In the genomic region with DNA sequence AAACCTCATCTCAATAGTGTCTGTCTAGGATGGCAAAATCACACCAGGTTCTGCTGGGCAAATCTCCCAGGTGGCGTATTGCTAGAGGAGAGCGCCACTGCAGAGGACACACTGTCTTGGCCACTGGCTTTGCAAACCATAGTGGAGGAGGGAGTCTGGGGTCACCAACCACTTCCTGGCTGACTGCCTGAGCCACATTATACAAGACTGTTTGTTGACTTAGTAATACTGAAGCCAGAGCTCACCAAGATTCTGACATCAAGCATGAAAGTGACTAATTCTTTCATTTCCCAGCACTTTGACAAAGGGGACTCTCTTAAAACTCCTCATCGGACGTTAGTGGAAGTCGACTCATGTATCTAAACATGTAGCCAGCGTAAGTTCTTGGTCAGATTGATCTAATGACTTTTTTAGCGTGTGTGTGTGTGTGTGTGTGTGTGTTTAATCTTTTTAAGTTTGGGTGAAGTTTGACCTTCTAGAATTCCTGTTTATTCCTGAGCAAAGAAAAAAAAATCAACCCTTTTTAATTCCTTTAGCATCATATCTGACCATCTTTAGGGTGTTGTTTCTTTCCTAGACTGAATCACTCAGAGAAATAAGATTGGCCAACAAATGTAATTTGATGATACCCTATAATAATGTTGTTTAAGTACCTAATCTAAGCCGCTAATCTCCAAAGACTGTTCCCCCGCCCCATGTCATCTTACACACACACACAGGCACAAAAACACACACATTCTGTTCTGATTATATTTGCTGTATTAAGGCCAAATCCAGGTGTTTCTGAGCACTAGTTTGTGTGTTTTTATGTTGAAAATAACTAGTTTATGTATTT, we compare ENCODE assay signal across 8 cellular contexts. TPM values are rescaled to one million over a fixed set of nuclear protein-coding genes. Genes with fewer than 3 reads are reported as not detected.
DNase-seq lines count a peak whose midpoint lies in the region; ATAC-seq and TF ChIP-seq lines count a peak whose summit lies in the region.

No MANE protein-coding gene starts in this region.

- peaks cover 4% of the 10 kb centered on the region for H3K36me3 ChIP-seq in CD8-positive, alpha-beta T cell (ENCODE audit: insufficient read depth, low read length)
- H3K36me3 ChIP-seq in brain microvascular endothelial cell (replicated peaks): no peaks in the 10 kb centered on the region
- no peaks in the 10 kb centered on the region for H3K36me3 ChIP-seq in liver (ENCODE audit: control insufficient read depth in 4 of 4, insufficient read depth in 3 of 4, low read depth in 1 of 4, low read length in 3 of 4)

- no peaks in the 10 kb centered on the region for H3K9me3 ChIP-seq in CD8-positive, alpha-beta T cell (ENCODE audit: low read length)
- H3K9me3 ChIP-seq in liver (ENCODE audit: control insufficient read depth in 4 of 4, low read length in 3 of 4): no peaks in the 10 kb centered on the region

- H3K36me3 Mint-ChIP-seq in CD8-positive, alpha-beta T cell: peaks cover 41% of the 10 kb centered on the region
- peaks cover 9% of the 10 kb centered on the region for H3K36me3 Mint-ChIP-seq in T-helper 2 cell treated with Interferon-gamma antibody and Interleukin-4, amounts not matched to agents 5 μg/mL and 100 μg/mL, for 36 hours (ENCODE audit: low read depth)

- H3K27me3 Mint-ChIP-seq in CD8-positive, alpha-beta T cell (ENCODE audit: low read depth): no peaks in the 10 kb centered on the region
- no peaks in the 10 kb centered on the region for H3K27me3 Mint-ChIP-seq in T-helper 2 cell treated with Interferon-gamma antibody and Interleukin-4, amounts not matched to agents 5 μg/mL and 100 μg/mL, for 36 hours (ENCODE audit: low read depth)

- peak overlapping the region in 1 of 2 donors; percentile 59 for H3K9ac ChIP-seq in liver (ENCODE audit: low read depth in 1 of 2, low read length in 2 of 2)

- no peaks in the 10 kb centered on the region for H3K9me3 Mint-ChIP-seq in CD8-positive, alpha-beta T cell
- no peaks in the 10 kb centered on the region for H3K9me3 Mint-ChIP-seq in T-helper 2 cell treated with Interferon-gamma antibody and Interleukin-4, amounts not matched to agents 5 μg/mL and 100 μg/mL, for 36 hours

- peak overlapping the region; percentile 7 for H3K4me3 ChIP-seq in CD8-positive, alpha-beta T cell (ENCODE audit: low read depth, low read length)
- H3K4me3 ChIP-seq in brain microvascular endothelial cell (ENCODE audit: low read depth, low read length) (no peak overlapping the region), liver (ENCODE audit: low read depth in 1 of 3, low read length in 3 of 3) (peak overlapping the region in 2 of 3 donors; percentile 3 to 24)

- TF ChIP-seq RAD21 in liver (IDR thresholded peaks at IDR 0.05): peak in 1 of 2 donors; percentile 57

- H3K4me3 Mint-ChIP-seq in CD8-positive, alpha-beta T cell: peak overlapping the region; percentile 59
- H3K4me3 Mint-ChIP-seq in T-helper 2 cell treated with Interferon-gamma antibody and Interleukin-4, amounts not matched to agents 5 μg/mL and 100 μg/mL, for 36 hours: peak overlapping the region; percentile 73

- in situ Hi-C loops in brain microvascular endothelial cell (cut with HindIII; ENCODE audit: low pct_ligation_motif_present, low sequenced_read_pairs): no loop called here

- peak; percentile 21 to 69 (median 66) for DNase-seq in CD8-positive, alpha-beta T cell
- peak; percentile 83 for DNase-seq in T-helper 2 cell treated with Interferon-gamma antibody and Interleukin-4, amounts not matched to agents 5 μg/mL and 100 μg/mL, for 36 hours (ENCODE audit: low spot score)
- peak; percentile 97 for DNase-seq in brain microvascular endothelial cell
- peak; percentile 45 to 53 for DNase-seq in stimulated activated CD8-positive, alpha-beta memory T cell treated with anti-CD3 and anti-CD28 coated beads, Interleukin-7, amount 100 ng/mL, for 4 hours (ENCODE audit: low read depth in 2 of 2)
- no peak for DNase-seq in NCI-H2107 (lab: John Stamatoyannopoulos, UW)

- intact Hi-C loops in CD8-positive, alpha-beta T cell (cut with DNase I, micrococcal nuclease): loop anchor here in 1 of 2 experiments (1.0 kb wide), 1 partner anchor 12 kb away; no protein-coding TSS in a partner anchor

- peak; percentile 74 for ATAC-seq in CD8-positive, alpha-beta T cell
- ATAC-seq in GM19467 (IDR thresholded peaks at IDR 0.05; ENCODE audit: unreplicated experiment): peak; percentile 88
- peak; percentile 79 for ATAC-seq in HG03521 (IDR thresholded peaks at IDR 0.05; ENCODE audit: unreplicated experiment)

- H3K4me1 ChIP-seq in CD8-positive, alpha-beta T cell (ENCODE audit: insufficient read depth, low read length): peaks cover 68% of the 10 kb centered on the region
- peaks cover 0 to 28% (median 11%) of the 10 kb centered on the region in 4 donors for H3K4me1 ChIP-seq in liver (ENCODE audit: control insufficient read depth in 4 of 4, insufficient read depth in 4 of 4, low read length in 3 of 4)

- POLR2A ChIA-PET in CD8-positive, alpha-beta T cell (lab: Charles Lee): interaction anchor here (0.7 to 1.2 kb wide), 2 partner anchors 13 to 50 kb away, joined by 3 to 5 read pairs; no protein-coding TSS in a partner anchor

- CTCF ChIA-PET in CD8-positive, alpha-beta T cell (lab: Charles Lee): interaction anchor here (0.6 to 23.0 kb wide), 5 partner anchors 13 to 206 kb away, joined by 3 to 502 read pairs (median 10); a partner anchor contains a TSS

- TF ChIP-seq CTCF in CD8-positive, alpha-beta T cell (IDR thresholded peaks at IDR 0.05): no peak
- TF ChIP-seq CTCF in brain microvascular endothelial cell (IDR thresholded peaks at IDR 0.05; ENCODE audit: low read depth, low read length, missing control alignments) (peak; percentile 13), liver (IDR thresholded peaks at IDR 0.05; ENCODE audit: low read depth, low read length, missing input control) (no peak)

- H3K27ac Mint-ChIP-seq in CD8-positive, alpha-beta T cell: peak overlapping the region; percentile 91
- peak overlapping the region; percentile 87 for H3K27ac Mint-ChIP-seq in T-helper 2 cell treated with Interferon-gamma antibody and Interleukin-4, amounts not matched to agents 5 μg/mL and 100 μg/mL, for 36 hours

- WGBS in liver: 18% methylated on average over 9 of the region's 9 CpGs

- no peaks in the 10 kb centered on the region for H3K27me3 ChIP-seq in CD8-positive, alpha-beta T cell (ENCODE audit: insufficient read depth, low read length)
- no peaks in the 10 kb centered on the region for H3K27me3 ChIP-seq in brain microvascular endothelial cell (replicated peaks)
- no peaks in the 10 kb centered on the region for H3K27me3 ChIP-seq in liver (ENCODE audit: control insufficient read depth in 4 of 4, insufficient read depth in 4 of 4, low read length in 3 of 4)

- peak overlapping the region; percentile 62 for H3K27ac ChIP-seq in CD8-positive, alpha-beta T cell (ENCODE audit: low read depth, low read length)
- peak overlapping the region; percentile 85 for H3K27ac ChIP-seq in brain microvascular endothelial cell
- peak overlapping the region; percentile 21 to 79 for H3K27ac ChIP-seq in liver (ENCODE audit: low read depth in 1 of 2, low read length in 2 of 2)

- H3K4me1 Mint-ChIP-seq in CD8-positive, alpha-beta T cell (ENCODE audit: low read depth): peaks cover 86% of the 10 kb centered on the region
- H3K4me1 Mint-ChIP-seq in T-helper 2 cell treated with Interferon-gamma antibody and Interleukin-4, amounts not matched to agents 5 μg/mL and 100 μg/mL, for 36 hours (ENCODE audit: low read depth): peaks cover 44% of the 10 kb centered on the region

TF ChIP-seq in liver, 16 proteins besides CTCF, POLR2A, EP300 and RAD21 (continues in another document):
- TF ChIP-seq, protein P1, sequence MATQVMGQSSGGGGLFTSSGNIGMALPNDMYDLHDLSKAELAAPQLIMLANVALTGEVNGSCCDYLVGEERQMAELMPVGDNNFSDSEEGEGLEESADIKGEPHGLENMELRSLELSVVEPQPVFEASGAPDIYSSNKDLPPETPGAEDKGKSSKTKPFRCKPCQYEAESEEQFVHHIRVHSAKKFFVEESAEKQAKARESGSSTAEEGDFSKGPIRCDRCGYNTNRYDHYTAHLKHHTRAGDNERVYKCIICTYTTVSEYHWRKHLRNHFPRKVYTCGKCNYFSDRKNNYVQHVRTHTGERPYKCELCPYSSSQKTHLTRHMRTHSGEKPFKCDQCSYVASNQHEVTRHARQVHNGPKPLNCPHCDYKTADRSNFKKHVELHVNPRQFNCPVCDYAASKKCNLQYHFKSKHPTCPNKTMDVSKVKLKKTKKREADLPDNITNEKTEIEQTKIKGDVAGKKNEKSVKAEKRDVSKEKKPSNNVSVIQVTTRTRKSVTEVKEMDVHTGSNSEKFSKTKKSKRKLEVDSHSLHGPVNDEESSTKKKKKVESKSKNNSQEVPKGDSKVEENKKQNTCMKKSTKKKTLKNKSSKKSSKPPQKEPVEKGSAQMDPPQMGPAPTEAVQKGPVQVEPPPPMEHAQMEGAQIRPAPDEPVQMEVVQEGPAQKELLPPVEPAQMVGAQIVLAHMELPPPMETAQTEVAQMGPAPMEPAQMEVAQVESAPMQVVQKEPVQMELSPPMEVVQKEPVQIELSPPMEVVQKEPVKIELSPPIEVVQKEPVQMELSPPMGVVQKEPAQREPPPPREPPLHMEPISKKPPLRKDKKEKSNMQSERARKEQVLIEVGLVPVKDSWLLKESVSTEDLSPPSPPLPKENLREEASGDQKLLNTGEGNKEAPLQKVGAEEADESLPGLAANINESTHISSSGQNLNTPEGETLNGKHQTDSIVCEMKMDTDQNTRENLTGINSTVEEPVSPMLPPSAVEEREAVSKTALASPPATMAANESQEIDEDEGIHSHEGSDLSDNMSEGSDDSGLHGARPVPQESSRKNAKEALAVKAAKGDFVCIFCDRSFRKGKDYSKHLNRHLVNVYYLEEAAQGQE (IDR thresholded peaks at IDR 0.05): no peak
- peak; percentile 46 for TF ChIP-seq YY1 (IDR thresholded peaks at IDR 0.05)
- no peak for TF ChIP-seq FOXA2 (IDR thresholded peaks at IDR 0.05)
- TF ChIP-seq RXRA (IDR thresholded peaks at IDR 0.05): peak; percentile 31 to 78
- no peak for TF ChIP-seq EGR1 (IDR thresholded peaks at IDR 0.05; ENCODE audit: low read depth in 2 of 2)
- no peak for TF ChIP-seq FOXA1 (IDR thresholded peaks at IDR 0.05)
- peak; percentile 69 for TF ChIP-seq SP1 (IDR thresholded peaks at IDR 0.05)
- peak; percentile 54 to 63 for TF ChIP-seq JUND (IDR thresholded peaks at IDR 0.05)
- TF ChIP-seq HNF4G (IDR thresholded peaks at IDR 0.05): no peak
- TF ChIP-seq, protein P2, sequence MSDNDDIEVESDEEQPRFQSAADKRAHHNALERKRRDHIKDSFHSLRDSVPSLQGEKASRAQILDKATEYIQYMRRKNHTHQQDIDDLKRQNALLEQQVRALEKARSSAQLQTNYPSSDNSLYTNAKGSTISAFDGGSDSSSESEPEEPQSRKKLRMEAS (IDR thresholded peaks at IDR 0.05): no peak
- peak; percentile 10 for TF ChIP-seq NR2F2 (IDR thresholded peaks at IDR 0.05)
- TF ChIP-seq TAF1 (conservative IDR thresholded peaks at IDR 0.05): no peak

RNA-seq across cellular contexts. Expression of a gene that starts 13.8 kb away (rescaled TPM):
- total RNA-seq in CD8-positive, alpha-beta T cell: 100 to 1,000 TPM; 110 to 111 TPM
- 10 to 100 TPM in 1 of 2 donors, 1 to 10 TPM in 1; 2.3 to 10.2 TPM for total RNA-seq in liver
- 1 to 10 TPM; 3.5 to 7.9 TPM for polyA plus RNA-seq in liver

RNA-seq across cellular contexts. Expression of a gene that starts 24.5 kb away (rescaled TPM):
- 10 to 100 TPM; 52.1 to 54.9 TPM for total RNA-seq in CD8-positive, alpha-beta T cell
- 10 to 100 TPM; 17.3 to 34.0 TPM for total RNA-seq in liver
- 10 to 100 TPM; 20.8 to 30.5 TPM for polyA plus RNA-seq in liver

Comparison
In these comparisons a context has a peak if more than half of its experiments do, and no peak if none do; other contexts are left out.
1. RNA of a gene that starts 13.8 kb away (total RNA-seq): 110 to 111 TPM in CD8-positive, alpha-beta T cell; 2.3 to 10.2 TPM in liver; every median in the first group is over 4 times any median in the second.
2. Peak in every context shown above with its lines, with median percentiles within 50 percentile points of each other: ATAC-seq and H3K27ac ChIP-seq.